ENCODE assay signal across 2 cellular contexts in the genomic region with DNA sequence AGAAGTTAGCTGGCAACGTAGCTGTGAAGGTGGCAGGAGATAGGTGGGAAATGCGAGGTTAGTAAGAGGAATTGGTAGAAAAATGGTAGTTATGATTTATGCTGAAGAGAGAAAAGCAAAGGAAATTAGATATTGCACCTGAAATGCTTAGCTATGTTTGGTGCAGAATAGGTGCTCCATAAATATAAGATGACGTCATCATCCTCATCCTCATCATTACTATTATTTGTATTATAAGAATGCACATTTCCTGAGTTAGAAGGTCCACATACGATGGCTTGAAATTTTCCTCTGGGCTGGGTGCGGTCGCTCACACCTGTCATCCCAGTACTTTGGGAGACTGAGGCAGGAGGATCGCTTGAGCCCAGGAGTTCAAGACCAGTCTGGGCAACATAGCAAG.
A peak's percentile ranks its signal among the peaks of the same experiment; 100 is the strongest.
TF ChIP-seq lines count a peak whose summit lies in the region.

No MANE protein-coding gene starts in this region.

TF ChIP-seq in HepG2, 621 proteins besides CTCF, POLR2A, EP300 and RAD21:
- TF ChIP-seq ZNF749 (CRISPR knock-in tag; IDR thresholded peaks at IDR 0.05; ENCODE audit: borderline replicate concordance) (0 out of 2 replicates have a peak, but pooled peaks have one; percentile 11), ZNF879 (CRISPR knock-in tag; IDR thresholded peaks at IDR 0.05) (no peak), CREB1 (IDR thresholded peaks at IDR 0.05) (peak; percentile 98), CREB1 (CRISPR knock-in tag; IDR thresholded peaks at IDR 0.05) (no peak), ATF7 (IDR thresholded peaks at IDR 0.05) (peak; percentile 100), ATF7 (CRISPR knock-in tag; IDR thresholded peaks at IDR 0.05) (no peak)

TF ChIP-seq in K562, 482 proteins besides CTCF, POLR2A, EP300 and RAD21:
- TF ChIP-seq NFE2L1 (tag; IDR thresholded peaks at IDR 0.05; ENCODE audit: borderline replicate concordance, low read depth) (no peak), MXI1 (IDR thresholded peaks at IDR 0.05; ENCODE audit: low read depth, low read length) (no peak), JUND (IDR thresholded peaks at IDR 0.05; ENCODE audit: borderline replicate concordance, low read depth, low read length) (peak; percentile 68), JUND (tag; IDR thresholded peaks at IDR 0.05; ENCODE audit: borderline replicate concordance, low read depth, low read length) (peak; percentile 82; the same call in 1 of the 3 replicates), JUN (IDR thresholded peaks at IDR 0.05; ENCODE audit: borderline replicate concordance, low read depth, low read length) (peak; percentile 48; the same call in 1 of the 2 replicates), JUN (CRISPR knock-in tag; IDR thresholded peaks at IDR 0.05; ENCODE audit: borderline replicate concordance) (no peak), JUNB (CRISPR knock-in tag; conservative IDR thresholded peaks at IDR 0.05) (peak; percentile 65; the same call in 1 of the 2 replicates), ATF1 (CRISPR knock-in tag; IDR thresholded peaks at IDR 0.05) (no peak), ATF1 (tag; IDR thresholded peaks at IDR 0.05) (peak; percentile 54), ATF7 (IDR thresholded peaks at IDR 0.05) (peak; percentile 86)
- TF ChIP-seq, protein P1, sequence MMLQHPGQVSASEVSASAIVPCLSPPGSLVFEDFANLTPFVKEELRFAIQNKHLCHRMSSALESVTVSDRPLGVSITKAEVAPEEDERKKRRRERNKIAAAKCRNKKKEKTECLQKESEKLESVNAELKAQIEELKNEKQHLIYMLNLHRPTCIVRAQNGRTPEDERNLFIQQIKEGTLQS (IDR thresholded peaks at IDR 0.05), result peak; percentile 92
- TF ChIP-seq, protein P1 (CRISPR knock-in tag; conservative IDR thresholded peaks at IDR 0.05), result no peak
- TF ChIP-seq, protein P2, sequence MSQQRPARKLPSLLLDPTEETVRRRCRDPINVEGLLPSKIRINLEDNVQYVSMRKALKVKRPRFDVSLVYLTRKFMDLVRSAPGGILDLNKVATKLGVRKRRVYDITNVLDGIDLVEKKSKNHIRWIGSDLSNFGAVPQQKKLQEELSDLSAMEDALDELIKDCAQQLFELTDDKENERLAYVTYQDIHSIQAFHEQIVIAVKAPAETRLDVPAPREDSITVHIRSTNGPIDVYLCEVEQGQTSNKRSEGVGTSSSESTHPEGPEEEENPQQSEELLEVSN (IDR thresholded peaks at IDR 0.05; ENCODE audit: borderline replicate concordance in 1 of 2, extremely low read depth in 1 of 2, insufficient read depth in 1 of 2, insufficient read length in 1 of 2, low read depth in 1 of 2, low read length in 1 of 2, poor library complexity in 1 of 2, severe bottlenecking in 1 of 2), result no peak
- TF ChIP-seq, protein P3, sequence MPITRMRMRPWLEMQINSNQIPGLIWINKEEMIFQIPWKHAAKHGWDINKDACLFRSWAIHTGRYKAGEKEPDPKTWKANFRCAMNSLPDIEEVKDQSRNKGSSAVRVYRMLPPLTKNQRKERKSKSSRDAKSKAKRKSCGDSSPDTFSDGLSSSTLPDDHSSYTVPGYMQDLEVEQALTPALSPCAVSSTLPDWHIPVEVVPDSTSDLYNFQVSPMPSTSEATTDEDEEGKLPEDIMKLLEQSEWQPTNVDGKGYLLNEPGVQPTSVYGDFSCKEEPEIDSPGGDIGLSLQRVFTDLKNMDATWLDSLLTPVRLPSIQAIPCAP (CRISPR knock-in tag; IDR thresholded peaks at IDR 0.05; ENCODE audit: borderline replicate concordance), result no peak
